In the genomic region with DNA sequence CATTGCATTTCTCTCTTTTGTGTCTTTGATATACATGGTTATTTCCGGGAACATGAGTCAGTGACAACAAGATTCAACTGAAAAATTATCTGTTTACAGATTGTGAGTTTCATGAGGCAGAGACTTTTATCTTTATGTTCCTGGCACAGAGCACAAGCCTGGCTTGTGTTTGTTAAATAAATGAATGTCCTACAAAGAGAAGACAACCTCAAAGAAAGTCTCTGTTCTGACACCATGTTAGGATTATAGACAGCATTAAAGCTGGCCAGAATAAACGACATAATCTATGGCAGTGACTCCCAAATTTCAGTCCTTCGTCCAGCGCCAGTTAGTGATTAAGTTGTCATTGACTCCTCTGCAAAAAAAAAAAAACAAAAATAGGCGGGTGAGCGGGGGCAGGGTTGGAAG, we compare ENCODE assay signal across 21 cellular contexts.
DNase-seq lines count a peak whose midpoint lies in the region; ATAC-seq, FAIRE-seq and TF ChIP-seq lines count a peak whose summit lies in the region.
"Had no signal": no experiment of that assay in that cellular context is flagged by ENCODE, and none has a peak within 500 bp of the region (broad histone marks: within the 10 kb centered on the region; RNA-seq: fewer than 3 reads in every experiment).

No MANE protein-coding gene starts in this region.

- no peak overlapping the region for H3T11ph ChIP-seq in H9 (ENCODE audit: low read length)

- no peak overlapping the region for H2BK20ac ChIP-seq in H9 (ENCODE audit: low read depth, low read length, poor library complexity, severe bottlenecking)

- no peak overlapping the region for H3K14ac ChIP-seq in H9 (ENCODE audit: insufficient read depth, low read length)

- H4K8ac ChIP-seq in H9 (replicated peaks; ENCODE audit: insufficient read length, low read depth, low read length), result no peak overlapping the region

- in situ Hi-C loops in HepG2 (cut with HindIII; ENCODE audit: extremely low pct_ligation_motif_present, low pct_unique_long_range_greater_than_20kb), result no loop called here

- TF ChIP-seq RAD21 in HepG2 (CRISPR knock-in tag; IDR thresholded peaks at IDR 0.05), result no peak

- BruUV-seq in HepG2 (replicated peaks; lab: Mats Ljungman, UMichigan), result no TSS peak

- intact Hi-C loops in HepG2 (cut with micrococcal nuclease; ENCODE audit: unreplicated experiment), result no loop called here
- intact Hi-C loops in right lobe of liver (cut with DNase I), result no loop called here
- intact Hi-C loops in heart left ventricle (cut with DNase I), result loop anchor here in 1 of 10 donors (10.0 kb wide), 1 partner anchor 174 kb away; no protein-coding TSS in a partner anchor

- H3K4me1 Mint-ChIP-seq in H9, result peaks cover 28 to 35% of the 10 kb centered on the region in 2 experiments
- no peaks in the 10 kb centered on the region for H3K4me1 Mint-ChIP-seq in activated T-cell treated with anti-CD3 and anti-CD28 coated beads, Interleukin-2, amount 50 U/mL, for 4 hours (ENCODE audit: low read depth)
- no peaks in the 10 kb centered on the region for H3K4me1 Mint-ChIP-seq in activated CD8-positive, alpha-beta memory T cell treated with anti-CD3 and anti-CD28 coated beads, Interleukin-2, amount 10 ng/mL, durations not matched to agents 7 days and 5 days
- H3K4me1 Mint-ChIP-seq: activated CD4-positive, alpha-beta T cell treated with anti-CD3 and anti-CD28 coated beads, Interleukin-2, amount 10 ng/mL, durations not matched to agents 7 days and 5 days had no signal

- H3K36me3 ChIP-seq in HepG2 (replicated peaks in 1 of 2; ENCODE audit: control insufficient read depth in 1 of 2, insufficient read depth in 2 of 2, low read length in 2 of 2) (no peaks in the 10 kb centered on the region), right lobe of liver (no peaks in the 10 kb centered on the region), heart left ventricle (no peaks in the 10 kb centered on the region), Peyer's patch (no peaks in the 10 kb centered on the region)
- H3K36me3 ChIP-seq: breast epithelium, gastrocnemius medialis, thyroid gland had no signal

- H3K4me1 ChIP-seq in HepG2 (ENCODE audit: insufficient read depth, low read length), result peaks cover 24% of the 10 kb centered on the region
- H3K4me1 ChIP-seq in right lobe of liver, result no peaks in the 10 kb centered on the region
- H3K4me1 ChIP-seq in heart left ventricle, result peaks cover 0 to 31% (median 5%) of the 10 kb centered on the region in 12 donors
- no peaks in the 10 kb centered on the region for H3K4me1 ChIP-seq in Peyer's patch
- peaks cover 5% of the 10 kb centered on the region for H3K4me1 ChIP-seq in H9 (ENCODE audit: insufficient read depth, low read length)
- H3K4me1 ChIP-seq: breast epithelium, gastrocnemius medialis had no signal

- H2AFZ ChIP-seq in HepG2 (ENCODE audit: low read length), result no peak overlapping the region
- no peak overlapping the region for H2AFZ ChIP-seq in H9 (ENCODE audit: low read length)

- no peak overlapping the region for H2BK12ac ChIP-seq in H9 (ENCODE audit: insufficient read length, low read depth, low read length)

- TF ChIP-seq CTCF in HepG2 (CRISPR knock-in tag; IDR thresholded peaks at IDR 0.05), result no peak
- no peak for TF ChIP-seq CTCF in right lobe of liver (IDR thresholded peaks at IDR 0.05)
- no peak for TF ChIP-seq CTCF in heart left ventricle (IDR thresholded peaks at IDR 0.05)
- no peak for TF ChIP-seq CTCF in Peyer's patch (IDR thresholded peaks at IDR 0.05)
- no peak for TF ChIP-seq CTCF in H9 (conservative IDR thresholded peaks at IDR 0.05)

- no peak overlapping the region for H3K4me2 ChIP-seq in HepG2 (ENCODE audit: low read depth, low read length)
- H3K4me2 ChIP-seq in H9 (ENCODE audit: insufficient read depth, insufficient read length, low read length), result no peak overlapping the region

- H3K23me2 ChIP-seq in H9 (ENCODE audit: insufficient read length, low read depth, low read length, poor library complexity, severe bottlenecking), result no peaks in the 10 kb centered on the region

- no peak overlapping the region for H2BK5ac ChIP-seq in H9 (ENCODE audit: insufficient read length, low read length)

- H3K9me3 Mint-ChIP-seq in H9, result peaks cover 0 to 3% of the 10 kb centered on the region in 2 experiments; a peak in 1 of 5 replicates
- H3K9me3 Mint-ChIP-seq in activated T-cell treated with anti-CD3 and anti-CD28 coated beads, Interleukin-2, amount 50 U/mL, for 4 hours, result no peaks in the 10 kb centered on the region
- H3K9me3 Mint-ChIP-seq in activated CD8-positive, alpha-beta memory T cell treated with anti-CD3 and anti-CD28 coated beads, Interleukin-2, amount 10 ng/mL, durations not matched to agents 7 days and 5 days (ENCODE audit: low read depth), result no peaks in the 10 kb centered on the region
- H3K9me3 Mint-ChIP-seq: activated CD4-positive, alpha-beta T cell treated with anti-CD3 and anti-CD28 coated beads, Interleukin-2, amount 10 ng/mL, durations not matched to agents 7 days and 5 days had no signal

- no peak overlapping the region for H4K91ac ChIP-seq in H9 (ENCODE audit: insufficient read length, low read depth, low read length)

- H3K27me3 ChIP-seq in HepG2 (ENCODE audit: control insufficient read depth in 1 of 2, insufficient read depth in 2 of 2, low read length in 2 of 2) (no peaks in the 10 kb centered on the region), right lobe of liver (no peaks in the 10 kb centered on the region), heart left ventricle (no peaks in the 10 kb centered on the region), Peyer's patch (no peaks in the 10 kb centered on the region), H9 (ENCODE audit: insufficient read depth, low read length) (no peaks in the 10 kb centered on the region)
- H3K27me3 ChIP-seq: breast epithelium, gastrocnemius medialis, thyroid gland had no signal

- H4K5ac ChIP-seq in H9 (ENCODE audit: insufficient read length, low read depth, low read length), result no peak overlapping the region

- no peaks in the 10 kb centered on the region for H3K79me1 ChIP-seq in H9 (ENCODE audit: insufficient read depth, low read depth, low read length, poor library complexity, severe bottlenecking)

- no peak overlapping the region for H3K18ac ChIP-seq in H9 (ENCODE audit: insufficient read length, low read depth, low read length)

- no peak overlapping the region for H2BK120ac ChIP-seq in H9 (ENCODE audit: low read depth, low read length, poor library complexity, severe bottlenecking)

- H3K4me3 ChIP-seq in HepG2 (replicated peaks in 1 of 3; ENCODE audit: insufficient read depth in 1 of 3, low read depth in 2 of 3, low read length in 3 of 3), result no peak overlapping the region
- H3K4me3 ChIP-seq in right lobe of liver, result no peak overlapping the region
- H3K4me3 ChIP-seq in heart left ventricle, result no peak overlapping the region
- no peak overlapping the region for H3K4me3 ChIP-seq in Peyer's patch
- H3K4me3 ChIP-seq: breast epithelium, gastrocnemius medialis, thyroid gland had no signal

- H3K27ac ChIP-seq in HepG2 (ENCODE audit: extremely low read length, insufficient read depth, low read length) (no peak overlapping the region), right lobe of liver (no peak overlapping the region), heart left ventricle (peak overlapping the region in 7 of 12 donors; percentile 8 to 56 (median 25)), Peyer's patch (no peak overlapping the region), H9 (ENCODE audit: insufficient read length, low read depth, low read length) (no peak overlapping the region)
- H3K27ac ChIP-seq: breast epithelium, gastrocnemius medialis, thyroid gland had no signal

- H3K27me3 Mint-ChIP-seq in H9 (ENCODE audit: low read depth), result no peaks in the 10 kb centered on the region
- H3K27me3 Mint-ChIP-seq in activated T-cell treated with anti-CD3 and anti-CD28 coated beads, Interleukin-2, amount 50 U/mL, for 4 hours (ENCODE audit: low read depth), result no peaks in the 10 kb centered on the region
- no peaks in the 10 kb centered on the region for H3K27me3 Mint-ChIP-seq in activated CD8-positive, alpha-beta memory T cell treated with anti-CD3 and anti-CD28 coated beads, Interleukin-2, amount 10 ng/mL, durations not matched to agents 7 days and 5 days

- POLR2A ChIA-PET in HepG2 (lab: Yijun Ruan, JAX), result no interaction called here

- no peak for ATAC-seq in HepG2
- ATAC-seq in right lobe of liver, result no peak
- peak; percentile 38 to 69 (median 62) for ATAC-seq in heart left ventricle
- no peak for ATAC-seq in activated T-cell treated with anti-CD3 and anti-CD28 coated beads, Interleukin-2, amount 50 U/mL, for 4 hours
- no peak for ATAC-seq in activated CD8-positive, alpha-beta memory T cell treated with anti-CD3 and anti-CD28 coated beads, Interleukin-2, amount 10 ng/mL, durations not matched to agents 7 days and 5 days
- ATAC-seq: gastrocnemius medialis, HCT116 had no signal

- FAIRE-seq in HepG2 (lab: Jason Lieb, UNC), result no peak

- H3K4me3 Mint-ChIP-seq in H9, result no peak overlapping the region
- no peak overlapping the region for H3K4me3 Mint-ChIP-seq in activated T-cell treated with anti-CD3 and anti-CD28 coated beads, Interleukin-2, amount 50 U/mL, for 4 hours
- H3K4me3 Mint-ChIP-seq in activated CD8-positive, alpha-beta memory T cell treated with anti-CD3 and anti-CD28 coated beads, Interleukin-2, amount 10 ng/mL, durations not matched to agents 7 days and 5 days, result no peak overlapping the region
- H3K4me3 Mint-ChIP-seq: activated CD4-positive, alpha-beta T cell treated with anti-CD3 and anti-CD28 coated beads, Interleukin-2, amount 10 ng/mL, durations not matched to agents 7 days and 5 days; neural crest cell had no signal

- peak; percentile 12 for DNase-seq in HepG2 (ENCODE audit: low spot score)
- no peak for DNase-seq in right lobe of liver
- peak; percentile 96 for DNase-seq in amniotic epithelial cell (ENCODE audit: low read depth)
- DNase-seq in heart left ventricle, result no peak
- no peak for DNase-seq in Peyer's patch
- DNase-seq in H9, result no peak
- no peak for DNase-seq in activated T-cell treated with anti-CD3 and anti-CD28 coated beads, Interleukin-2, amount 50 U/mL, for 4 hours
- DNase-seq in activated CD8-positive, alpha-beta memory T cell treated with anti-CD3 and anti-CD28 coated beads, Interleukin-2, amount 10 ng/mL, durations not matched to agents 7 days and 5 days, result no peak
- DNase-seq: activated CD4-positive, alpha-beta T cell treated with anti-CD3 and anti-CD28 coated beads, Interleukin-2, amount 10 ng/mL, durations not matched to agents 7 days and 5 days; activated naive CD4-positive, alpha-beta T cell treated with anti-CD3 and anti-CD28 coated beads, Interleukin-2, amount 50 U/mL, for 16 hours; gastrocnemius medialis; GF-D8; mammary epithelial cell; NCI-H146; NCI-H446; stimulated activated CD4-positive, alpha-beta T cell treated with anti-CD3 and anti-CD28 coated beads, Interleukin-4, amount 100 ng/mL, for 4 hours; T1000; thyroid gland had no signal

- no peak overlapping the region for H3K4ac ChIP-seq in H9 (ENCODE audit: low read depth, low read length)

- H2AK5ac ChIP-seq in H9 (ENCODE audit: insufficient read length, low read length), result no peak overlapping the region

- no peaks in the 10 kb centered on the region for H3K36me3 Mint-ChIP-seq in H9 (ENCODE audit: insufficient read depth in 1 of 3, low read depth in 3 of 3)
- no peaks in the 10 kb centered on the region for H3K36me3 Mint-ChIP-seq in activated T-cell treated with anti-CD3 and anti-CD28 coated beads, Interleukin-2, amount 50 U/mL, for 4 hours (ENCODE audit: insufficient read depth)
- no peaks in the 10 kb centered on the region for H3K36me3 Mint-ChIP-seq in activated CD8-positive, alpha-beta memory T cell treated with anti-CD3 and anti-CD28 coated beads, Interleukin-2, amount 10 ng/mL, durations not matched to agents 7 days and 5 days

- H2BK15ac ChIP-seq in H9 (ENCODE audit: low read depth, low read length), result no peak overlapping the region

- no peak overlapping the region for H3K56ac ChIP-seq in H9 (ENCODE audit: insufficient read length, low read depth, low read length)

- no peaks in the 10 kb centered on the region for H4K20me1 ChIP-seq in HepG2 (ENCODE audit: insufficient read depth, low read length)
- no peaks in the 10 kb centered on the region for H4K20me1 ChIP-seq in H9 (ENCODE audit: control insufficient read depth, insufficient read depth, insufficient read length)

- H3K79me2 ChIP-seq in HepG2 (ENCODE audit: insufficient read depth, low read length), result no peaks in the 10 kb centered on the region
- H3K79me2 ChIP-seq in H9 (ENCODE audit: insufficient read depth, low read length), result no peaks in the 10 kb centered on the region

- H3K23ac ChIP-seq in H9 (ENCODE audit: insufficient read length, low read depth, low read length), result no peak overlapping the region

- H3K9me3 ChIP-seq in HepG2 (ENCODE audit: low read length) (no peaks in the 10 kb centered on the region), right lobe of liver (peaks cover 0 to 3% (median 0%) of the 10 kb centered on the region in 4 donors), heart left ventricle (peaks cover 0 to 3% (median 0%) of the 10 kb centered on the region in 12 donors), Peyer's patch (no peaks in the 10 kb centered on the region), H9 (ENCODE audit: control insufficient read depth, low read depth, low read length) (no peaks in the 10 kb centered on the region)
- H3K9me3 ChIP-seq: breast epithelium, gastrocnemius medialis, thyroid gland had no signal

- 24% methylated on average over 6 of the region's 6 CpGs for WGBS in HepG2 (ENCODE audit: low lambda C conversion rate)
- 50% methylated on average over 6 of the region's 6 CpGs for WGBS in right lobe of liver (ENCODE audit: insufficient coverage, low coverage, low lambda C conversion rate, missing lambda C conversion rate)
- 42 to 48% (median 48%) methylated on average over 6 of the region's 6 CpGs for WGBS in heart left ventricle, 4 donors
- WGBS in H9 (ENCODE audit: extremely low coverage, insufficient read length, low lambda C conversion rate), result no CpG with 5 or more reads among the region's 6 CpGs

- H3K9ac ChIP-seq in HepG2 (ENCODE audit: insufficient read depth, low read depth, low read length) (no peak overlapping the region), H9 (ENCODE audit: extremely low read depth, insufficient read length, low read length) (no peak overlapping the region)

- no peak for TF ChIP-seq EP300 in HepG2 (IDR thresholded peaks at IDR 0.05; ENCODE audit: low read depth in 2 of 2, low read length in 2 of 2)
- TF ChIP-seq EP300 in HepG2 (CRISPR knock-in tag; IDR thresholded peaks at IDR 0.05; ENCODE audit: borderline replicate concordance), result no peak

- TF ChIP-seq POLR2A in HepG2 (IDR thresholded peaks at IDR 0.05; ENCODE audit: insufficient read depth in 1 of 2, low read depth in 2 of 2, low read length in 2 of 2) (no peak), right lobe of liver (IDR thresholded peaks at IDR 0.05) (no peak), heart left ventricle (IDR thresholded peaks at IDR 0.05) (no peak), Peyer's patch (IDR thresholded peaks at IDR 0.05) (no peak)

- CTCF ChIA-PET in HepG2 (lab: Yijun Ruan, JAX; ENCODE audit: low intra/inter-chr PET ratio, low total read pairs), result no interaction called here
- CTCF ChIA-PET in activated CD8-positive, alpha-beta memory T cell treated with anti-CD3 and anti-CD28 coated beads, Interleukin-2, amount 10 ng/mL, durations not matched to agents 7 days and 5 days (lab: Charles Lee), result no interaction called here

- H3K27ac Mint-ChIP-seq in H9, result no peak overlapping the region; a peak in 1 of 7 replicates
- no peak overlapping the region for H3K27ac Mint-ChIP-seq in activated CD8-positive, alpha-beta memory T cell treated with anti-CD3 and anti-CD28 coated beads, Interleukin-2, amount 10 ng/mL, durations not matched to agents 7 days and 5 days
- H3K27ac Mint-ChIP-seq: activated CD4-positive, alpha-beta T cell treated with anti-CD3 and anti-CD28 coated beads, Interleukin-2, amount 10 ng/mL, durations not matched to agents 7 days and 5 days had no signal

Comparison
In these comparisons a context has a peak if more than half of its experiments do, and no peak if none do; other contexts are left out.
1. DNase-seq: peak in HepG2 (single experiment) and amniotic epithelial cell (single experiment); none in right lobe of liver (0 of 3), heart left ventricle (0 of 5), Peyer's patch (0 of 3), H9 (single experiment), activated T-cell treated with anti-CD3 and anti-CD28 coated beads, Interleukin-2, amount 50 U/mL, for 4 hours (single experiment) and activated CD8-positive, alpha-beta memory T cell treated with anti-CD3 and anti-CD28 coated beads, Interleukin-2, amount 10 ng/mL, durations not matched to agents 7 days and 5 days (single experiment).
2. ATAC-seq: peak in heart left ventricle (4 of 4); none in HepG2 (single experiment), right lobe of liver (0 of 4), activated T-cell treated with anti-CD3 and anti-CD28 coated beads, Interleukin-2, amount 50 U/mL, for 4 hours (0 of 2) and activated CD8-positive, alpha-beta memory T cell treated with anti-CD3 and anti-CD28 coated beads, Interleukin-2, amount 10 ng/mL, durations not matched to agents 7 days and 5 days (single experiment).
3. H3K27ac ChIP-seq: peak in heart left ventricle (7 of 12); none in HepG2 (single experiment), right lobe of liver (0 of 3), Peyer's patch (0 of 4) and H9 (single experiment).